8 cellular contexts compared by ENCODE assay signal in the genomic region with DNA sequence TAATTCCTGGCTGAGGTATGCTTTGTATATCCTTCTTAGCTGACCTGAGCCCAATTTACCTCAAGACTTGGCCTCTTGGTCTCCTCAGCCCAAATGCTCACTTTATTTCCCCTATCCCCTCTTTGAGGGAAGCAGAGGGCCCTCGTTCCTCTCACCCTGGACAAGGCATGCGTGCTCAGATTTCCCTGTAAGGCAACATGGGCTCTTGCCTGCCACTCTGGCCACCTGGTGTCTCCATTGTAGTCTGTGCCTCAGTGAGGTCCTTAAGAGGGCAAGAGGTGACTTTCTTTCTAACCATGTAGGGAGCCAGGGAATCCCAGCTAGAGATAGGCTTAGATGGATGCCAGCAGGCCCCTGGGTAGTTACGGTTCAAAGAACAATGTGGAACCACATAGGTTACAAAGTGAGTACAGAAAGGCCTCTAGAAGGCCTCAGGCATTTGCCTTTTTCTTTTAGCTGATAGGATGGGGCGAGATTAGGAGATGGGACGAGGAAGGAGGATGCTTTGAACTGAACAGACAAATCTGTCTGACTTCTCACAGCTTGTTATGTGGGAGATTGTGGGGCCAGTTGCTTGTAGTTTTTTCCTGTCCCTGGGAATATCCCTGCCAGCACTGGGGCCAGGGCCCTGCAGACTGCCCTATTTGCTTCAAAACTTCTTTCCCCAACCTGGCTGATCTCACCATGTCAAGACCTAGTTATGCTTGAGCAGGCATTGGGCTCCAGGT. TPM values are rescaled to one million over a fixed set of nuclear protein-coding genes. Genes with fewer than 3 reads are reported as not detected.
DNase-seq lines count a peak whose midpoint lies in the region; ATAC-seq, FAIRE-seq and TF ChIP-seq lines count a peak whose summit lies in the region.

No MANE protein-coding gene starts in this region.

- no peak for FAIRE-seq in keratinocyte (lab: Jason Lieb, UNC)

- no peak for TF ChIP-seq POLR2A in suprapubic skin (IDR thresholded peaks at IDR 0.05)

- peak overlapping the region; percentile 98 for H3K27ac Mint-ChIP-seq in activated T-helper 17 cell treated with anti-CD3 and anti-CD28 coated beads, Interleukin-2, amount 50 U/mL, for 72 hours

- DNase-seq in SHP77 (lab: John Stamatoyannopoulos, UW), result peak; percentile 34 to 48
- no peak for DNase-seq in SHP77 treated with DMSO at 0.1 percent for 48 hours (lab: John Stamatoyannopoulos, UW)
- DNase-seq in keratinocyte (ENCODE audit: low read depth, low spot score), result no peak
- no peak for DNase-seq in suprapubic skin (ENCODE audit: low spot score in 2 of 2)
- no peak for DNase-seq in HUDEP-2 (lab: John Stamatoyannopoulos, UW; ENCODE audit: unreplicated experiment in 76 of 76)
- DNase-seq in activated gamma-delta T cell treated with Interleukin-2 at 50 U/mL for 16 hours, result no peak

- H3K27me3 ChIP-seq in keratinocyte (ENCODE audit: control insufficient read depth, extremely low read depth, insufficient read depth, low read length) (no peaks in the 10 kb centered on the region), suprapubic skin (no peaks in the 10 kb centered on the region)

- dilution Hi-C loops in keratinocyte (cut with MboI; ENCODE audit: extremely low pct_ligation_motif_present, low sequenced_read_pairs), result no loop called here

- H3K9ac ChIP-seq in keratinocyte (ENCODE audit: control insufficient read depth, extremely low read depth, insufficient read depth, low read length), result peak overlapping the region; percentile 97

- no peaks in the 10 kb centered on the region for H3K9me3 ChIP-seq in keratinocyte (ENCODE audit: control insufficient read depth, low read depth, low read length)
- H3K9me3 ChIP-seq in suprapubic skin, result no peaks in the 10 kb centered on the region

- H3K4me2 ChIP-seq in keratinocyte (ENCODE audit: control insufficient read depth, extremely low read depth, insufficient read depth, low read depth, low read length), result peak overlapping the region; percentile 67

- H3K27me3 Mint-ChIP-seq in activated T-helper 17 cell treated with anti-CD3 and anti-CD28 coated beads, Interleukin-2, amount 50 U/mL, for 72 hours, result no peaks in the 10 kb centered on the region

- H3K9me3 Mint-ChIP-seq in activated T-helper 17 cell treated with anti-CD3 and anti-CD28 coated beads, Interleukin-2, amount 50 U/mL, for 72 hours, result no peaks in the 10 kb centered on the region

- peaks cover 6% of the 10 kb centered on the region for H3K36me3 Mint-ChIP-seq in activated T-helper 17 cell treated with anti-CD3 and anti-CD28 coated beads, Interleukin-2, amount 50 U/mL, for 72 hours (ENCODE audit: low read depth)

- H3K4me1 ChIP-seq in keratinocyte (ENCODE audit: control insufficient read depth, extremely low read depth, insufficient read depth, low read length) (peaks cover 19% of the 10 kb centered on the region), suprapubic skin (peaks cover 39% of the 10 kb centered on the region)

- H3K27ac ChIP-seq in keratinocyte (ENCODE audit: control insufficient read depth, insufficient read depth, low read length), result peak overlapping the region; percentile 95
- peak overlapping the region; percentile 94 for H3K27ac ChIP-seq in suprapubic skin

- peak overlapping the region; percentile 97 for H3K4me3 Mint-ChIP-seq in activated T-helper 17 cell treated with anti-CD3 and anti-CD28 coated beads, Interleukin-2, amount 50 U/mL, for 72 hours

- no peak for TF ChIP-seq EP300 in suprapubic skin (IDR thresholded peaks at IDR 0.05)

- H3K9me1 ChIP-seq in keratinocyte (ENCODE audit: control insufficient read depth, extremely low read depth, insufficient read depth, low read length), result no peaks in the 10 kb centered on the region

- peaks cover 28% of the 10 kb centered on the region for H3K79me2 ChIP-seq in keratinocyte (ENCODE audit: control insufficient read depth, insufficient read depth, low read length)

- peak overlapping the region; percentile 97 for H2AFZ ChIP-seq in keratinocyte (ENCODE audit: control insufficient read depth, low read length)

- TF ChIP-seq CTCF in keratinocyte (optimal IDR thresholded peaks at IDR 0.05 in 1 of 3, IDR thresholded peaks at IDR 0.05 in 1 of 3, conservative IDR thresholded peaks at IDR 0.05 in 1 of 3; ENCODE audit: extremely low read depth in 1 of 3, insufficient read depth in 2 of 3, low read length in 3 of 3), result no peak
- no peak for TF ChIP-seq CTCF in suprapubic skin (IDR thresholded peaks at IDR 0.05)

- 75% methylated on average over 5 of the region's 5 CpGs for WGBS in suprapubic skin

- peaks cover 13% of the 10 kb centered on the region for H3K4me1 Mint-ChIP-seq in activated T-helper 17 cell treated with anti-CD3 and anti-CD28 coated beads, Interleukin-2, amount 50 U/mL, for 72 hours

- H3K4me3 ChIP-seq in keratinocyte (ENCODE audit: control insufficient read depth in 2 of 3, extremely low read depth in 1 of 3, insufficient read depth in 2 of 3, low read depth in 1 of 3, low read length in 3 of 3), result peak overlapping the region; percentile 73 to 89 (median 75)
- peak overlapping the region; percentile 71 for H3K4me3 ChIP-seq in suprapubic skin

- no peaks in the 10 kb centered on the region for H3K36me3 ChIP-seq in keratinocyte (ENCODE audit: control insufficient read depth in 2 of 2, extremely low read depth in 1 of 2, insufficient read depth in 2 of 2, low read length in 2 of 2)
- peaks cover 3% of the 10 kb centered on the region for H3K36me3 ChIP-seq in suprapubic skin

- H4K20me1 ChIP-seq in keratinocyte (ENCODE audit: control insufficient read depth, extremely low read depth, insufficient read depth, low read length), result no peaks in the 10 kb centered on the region

- no peak for ATAC-seq in activated T-helper 17 cell treated with anti-CD3 and anti-CD28 coated beads, Interleukin-2, amount 50 U/mL, for 72 hours (replicated peaks)
- no peak for ATAC-seq in HG03460 (IDR thresholded peaks at IDR 0.05; ENCODE audit: unreplicated experiment)

RNA-seq across cellular contexts. Expression of gene INTS14, which starts 1.1 kb away (rescaled TPM):
- 10 to 100 TPM; 40.0 to 77.6 TPM for total RNA-seq in activated T-helper 17 cell treated with anti-CD3 and anti-CD28 coated beads, Interleukin-2, amount 50 U/mL, for 72 hours
- polyA plus RNA-seq in keratinocyte, result 40.4 to 51.0 TPM (median 47.6 TPM) in 3 replicates
- 6.6 TPM for polyA plus RNA-seq in keratinocyte (2011; ENCODE audit: low read depth)
- 29.2 and 49.2 TPM in 2 replicates for polyA plus RNA-seq in keratinocyte (2011; cell fraction: cytosol; rRNA removed)
- polyA plus RNA-seq in keratinocyte (2011; cell fraction: nucleus; rRNA removed), result 50.7 and 57.9 TPM in 2 replicates
- 24.7 and 26.4 TPM in 2 replicates for polyA plus RNA-seq in keratinocyte (2012; ENCODE audit: low replicate concordance)
- 24.0 to 54.3 TPM (median 43.4 TPM) in 3 replicates for polyA minus RNA-seq in keratinocyte
- polyA minus RNA-seq in keratinocyte (2011; cell fraction: cytosol; rRNA and poly(A)+ RNA removed), result 43.9 TPM
- polyA minus RNA-seq in keratinocyte (2011; cell fraction: nucleus; rRNA and poly(A)+ RNA removed), result 29.5 and 45.3 TPM in 2 replicates
- total RNA-seq in suprapubic skin, result 10 to 100 TPM; 37.1 to 72.5 (median 49.1) TPM

RNA-seq across cellular contexts. Expression of gene SLC24A1, which starts 9.7 kb away (rescaled TPM):
- 1 to 10 TPM; 2.9 to 3.3 TPM for total RNA-seq in activated T-helper 17 cell treated with anti-CD3 and anti-CD28 coated beads, Interleukin-2, amount 50 U/mL, for 72 hours
- polyA plus RNA-seq in keratinocyte, result 2.9 to 4.0 TPM (median 4.0 TPM) in 3 replicates
- 3.3 TPM for polyA plus RNA-seq in keratinocyte (2011; ENCODE audit: low read depth)
- polyA plus RNA-seq in keratinocyte (2011; cell fraction: cytosol; rRNA removed), result 2.8 and 3.2 TPM in 2 replicates
- 7.8 and 8.2 TPM in 2 replicates for polyA plus RNA-seq in keratinocyte (2011; cell fraction: nucleus; rRNA removed)
- 3.7 and 5.3 TPM in 2 replicates for polyA plus RNA-seq in keratinocyte (2012; ENCODE audit: low replicate concordance)
- 4.2 to 9.2 TPM (median 8.2 TPM) in 3 replicates for polyA minus RNA-seq in keratinocyte
- 2.3 TPM for polyA minus RNA-seq in keratinocyte (2011; cell fraction: cytosol; rRNA and poly(A)+ RNA removed)
- 5.6 and 6.7 TPM in 2 replicates for polyA minus RNA-seq in keratinocyte (2011; cell fraction: nucleus; rRNA and poly(A)+ RNA removed)
- 10 to 100 TPM in 2 of 4 donors, 1 to 10 TPM in 2; 4.5 to 14.0 (median 9.4) TPM for total RNA-seq in suprapubic skin

Comparison
In these comparisons a context has a peak if more than half of its experiments do, and no peak if none do; other contexts are left out.
1. DNase-seq: peak in SHP77 (2 of 2); none in SHP77 treated with DMSO at 0.1 percent for 48 hours (single experiment), keratinocyte (single experiment), suprapubic skin (0 of 2), HUDEP-2 (0 of 76) and activated gamma-delta T cell treated with Interleukin-2 at 50 U/mL for 16 hours (single experiment).